Comparison of ENCODE assay signal across 8 cellular contexts in the genomic region with DNA sequence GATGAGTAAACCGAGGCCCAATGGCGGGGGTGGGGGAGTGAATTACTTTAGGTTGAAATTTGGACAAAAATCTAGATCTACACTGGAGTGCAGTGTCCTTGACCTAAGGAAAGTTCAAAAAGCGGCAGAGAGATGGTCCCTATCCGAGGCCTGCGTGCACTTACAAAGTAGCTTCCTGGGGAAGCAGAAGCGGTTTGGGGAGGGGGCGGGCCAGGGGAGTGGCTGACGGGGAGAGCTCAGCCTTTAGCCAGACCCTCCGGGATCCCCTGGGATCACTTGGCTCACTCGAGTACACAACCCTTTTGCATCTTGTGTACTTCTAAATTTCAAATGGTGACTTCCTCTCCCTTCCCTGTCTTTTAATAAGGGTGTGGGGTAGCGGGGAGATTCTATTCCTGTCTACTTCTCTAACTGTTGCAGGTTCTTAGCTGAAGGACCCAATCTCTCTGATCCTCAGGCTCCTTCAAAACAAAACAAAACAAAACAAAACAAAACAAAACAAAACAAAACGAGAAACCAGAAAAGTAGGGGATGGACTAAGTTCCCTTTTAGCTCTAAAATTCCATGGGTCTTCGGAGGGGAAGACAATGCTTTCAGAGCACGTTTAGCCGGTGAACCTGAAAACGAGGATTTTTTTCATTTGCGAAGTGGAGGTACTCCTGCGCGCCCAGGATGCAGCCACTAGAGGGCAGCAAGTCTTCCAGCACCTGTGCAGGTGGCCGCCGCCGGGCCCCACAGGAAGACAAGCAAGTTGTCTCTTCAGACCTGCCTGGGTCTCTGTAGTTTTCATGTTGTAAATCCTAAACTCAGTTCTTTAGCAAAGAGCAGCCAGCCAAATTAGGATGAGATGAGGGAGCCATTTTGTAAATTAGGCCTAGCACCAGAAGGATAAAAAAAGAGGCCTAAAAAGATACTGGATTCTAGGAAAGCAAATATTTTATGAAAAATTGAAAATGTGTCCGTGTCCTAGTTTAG. TPM values are rescaled to one million over a fixed set of nuclear protein-coding genes. Genes with fewer than 3 reads are reported as not detected.
A peak's percentile ranks its signal among the peaks of the same experiment; 100 is the strongest.
DNase-seq lines count a peak whose midpoint lies in the region; ATAC-seq, FAIRE-seq and TF ChIP-seq lines count a peak whose summit lies in the region.

No MANE protein-coding gene starts in this region.

- H3K4me3 ChIP-seq in Jurkat, Clone E6-1 (ENCODE audit: low read length) = no peak overlapping the region
- H3K4me3 ChIP-seq in thyroid gland (replicated peaks in 1 of 3) = no peak overlapping the region

- FAIRE-seq in G401.6 (lab: Jason Lieb, UNC) (peak; percentile 34), frontal cortex (lab: Jason Lieb, UNC) (no peak)

- H3K36me3 ChIP-seq in thyroid gland = no peaks in the 10 kb centered on the region

- ATAC-seq in omental fat pad (ENCODE audit: low FRiP score) (peak; percentile 78), HG03095 (IDR thresholded peaks at IDR 0.05; ENCODE audit: unreplicated experiment) (no peak)

- peaks cover 0 to 5% of the 10 kb centered on the region in 2 donors for H3K4me1 ChIP-seq in thyroid gland

- no peaks in the 10 kb centered on the region for H3K9me3 ChIP-seq in thyroid gland

- peak; percentile 66 for DNase-seq in Jurkat, Clone E6-1 (ENCODE audit: low read depth, low spot score)
- DNase-seq in RPMI7951 (ENCODE audit: low read depth) = peak; percentile 32
- DNase-seq in activated T-helper 9 cell treated with anti-CD3 and anti-CD28 coated beads, Interleukin-2, amount 50 U/mL, for 16 hours (ENCODE audit: low read depth) = peak; percentile 78
- DNase-seq in frontal cortex (ENCODE audit: low spot score in 2 of 2) = peak; percentile 50 to 68
- DNase-seq in omental fat pad (ENCODE audit: low spot score) = peak; percentile 65
- DNase-seq in thyroid gland = peak; percentile 91 to 93

- TF ChIP-seq POLR2A in thyroid gland (IDR thresholded peaks at IDR 0.05) = no peak

- intact Hi-C loops in thyroid gland (cut with DNase I) = loop anchor here (2.0 kb wide), 1 partner anchor 141 kb away; no protein-coding TSS in a partner anchor

- H3K27me3 ChIP-seq in thyroid gland = no peaks in the 10 kb centered on the region

- WGBS in thyroid gland, 2 donors = 19 to 20% methylated on average over 23 of the region's 23 CpGs

- TF ChIP-seq CTCF in omental fat pad (IDR thresholded peaks at IDR 0.05) (peak in 1 of 3 donors; percentile 65), thyroid gland (IDR thresholded peaks at IDR 0.05) (peak; percentile 73 to 96 (median 85))

- H3K27ac ChIP-seq in thyroid gland = no peak overlapping the region

RNA-seq across cellular contexts. Expression of gene SNX27, which starts 17.9 kb away (rescaled TPM):
- polyA plus RNA-seq in Jurkat, Clone E6-1 (2012; ENCODE audit: insufficient read depth, insufficient read length) = 3.6 TPM
- 15.4 and 19.6 TPM in 2 replicates for total RNA-seq in RPMI7951 (2014; rRNA removed; shearing (Covaris generic))
- total RNA-seq in frontal cortex (75.8 TPM), omental fat pad (10 to 100 TPM; 21.3 to 41.9 (median 33.6) TPM), thyroid gland (10 to 100 TPM; 33.8 to 43.4 (median 37.9) TPM)

RNA-seq across cellular contexts. Expression of gene TUFT1, which starts 53.8 kb away (rescaled TPM):
- polyA plus RNA-seq in Jurkat, Clone E6-1 (2012; ENCODE audit: insufficient read depth, insufficient read length) = 0.43 TPM
- total RNA-seq in RPMI7951 (2014; rRNA removed; shearing (Covaris generic)) = 2.3 and 3.8 TPM in 2 replicates
- total RNA-seq in frontal cortex = 9.8 TPM
- 10 to 100 TPM in 1 of 4 donors, 1 to 10 TPM in 3; 5.0 to 12.8 (median 7.7) TPM for total RNA-seq in omental fat pad
- 1 to 10 TPM; 4.0 to 8.8 (median 5.0) TPM for total RNA-seq in thyroid gland

Comparison
In these comparisons a context has a peak if more than half of its experiments do, and no peak if none do; other contexts are left out.
1. DNase-seq: peak in every context shown above with its lines; median percentile 92 in thyroid gland; 78 in activated T-helper 9 cell treated with anti-CD3 and anti-CD28 coated beads, Interleukin-2, amount 50 U/mL, for 16 hours; 66 in Jurkat, Clone E6-1; 65 in omental fat pad; 59 in frontal cortex; 32 in RPMI7951.